In genomic region chr3:156718622-156719300, GRCh38 we compare ENCODE assay signal across 1 cellular context.
TF ChIP-seq lines count a peak whose summit lies in the region.

No MANE protein-coding gene starts in this region.

TF ChIP-seq in endothelial cell of umbilical vein, 7 proteins besides CTCF, POLR2A, EP300 and RAD21:
- TF ChIP-seq POLR2AphosphoS5 (IDR thresholded peaks at IDR 0.05; ENCODE audit: insufficient read depth, low read depth, low read length), result no peak
- TF ChIP-seq FOS (IDR thresholded peaks at IDR 0.05; ENCODE audit: borderline replicate concordance, insufficient read depth, low read length), result no peak
- TF ChIP-seq MYC (IDR thresholded peaks at IDR 0.05; ENCODE audit: low read depth, low read length), result no peak
- TF ChIP-seq MAX (IDR thresholded peaks at IDR 0.05; ENCODE audit: insufficient read depth, insufficient read length), result no peak
- TF ChIP-seq JUN (IDR thresholded peaks at IDR 0.05; ENCODE audit: borderline replicate concordance, insufficient read depth, insufficient read length, low read depth), result no peak
- TF ChIP-seq EZH2 (IDR thresholded peaks at IDR 0.05; ENCODE audit: borderline replicate concordance, low read depth, low read length, severe bottlenecking), result no peak
- TF ChIP-seq GATA2 (IDR thresholded peaks at IDR 0.05; ENCODE audit: insufficient read depth, insufficient read length, low read depth, low read length), result no peak
